ENCODE assay signal across 2 cellular contexts in genomic region chr20:57352305-57352704, GRCh38.
TF ChIP-seq lines count a peak whose summit lies in the region.

No MANE protein-coding gene starts in this region.

TF ChIP-seq in SK-N-SH, 30 proteins besides CTCF, POLR2A, EP300 and RAD21 (continued from another document):
- TF ChIP-seq REST (IDR thresholded peaks at IDR 0.05; ENCODE audit: low read depth, low read length), result no peak
- TF ChIP-seq FOSL2 (IDR thresholded peaks at IDR 0.05; ENCODE audit: borderline replicate concordance, low read depth), result no peak
- no peak for TF ChIP-seq JUND (IDR thresholded peaks at IDR 0.05)

TF ChIP-seq in SK-N-SH treated with all-trans-retinoic acid at 6 μM for 48 hours, 23 proteins besides CTCF, POLR2A, EP300 and RAD21 (continued from another document):
- TF ChIP-seq CSRNP3 (CRISPR knock-in tag; IDR thresholded peaks at IDR 0.05), result no peak
- no peak for TF ChIP-seq ARNTL (CRISPR knock-in tag; IDR thresholded peaks at IDR 0.05; ENCODE audit: borderline replicate concordance, low read depth)
- TF ChIP-seq ZFP30 (CRISPR knock-in tag; IDR thresholded peaks at IDR 0.05), result no peak
- TF ChIP-seq ESRRG (CRISPR knock-in tag; IDR thresholded peaks at IDR 0.05), result no peak
- no peak for TF ChIP-seq TCF4 (CRISPR knock-in tag; IDR thresholded peaks at IDR 0.05; ENCODE audit: borderline replicate concordance)
- no peak for TF ChIP-seq SNAI2 (CRISPR knock-in tag; IDR thresholded peaks at IDR 0.05)
